Comparison of ENCODE assay signal across 12 cellular contexts in the genomic region with DNA sequence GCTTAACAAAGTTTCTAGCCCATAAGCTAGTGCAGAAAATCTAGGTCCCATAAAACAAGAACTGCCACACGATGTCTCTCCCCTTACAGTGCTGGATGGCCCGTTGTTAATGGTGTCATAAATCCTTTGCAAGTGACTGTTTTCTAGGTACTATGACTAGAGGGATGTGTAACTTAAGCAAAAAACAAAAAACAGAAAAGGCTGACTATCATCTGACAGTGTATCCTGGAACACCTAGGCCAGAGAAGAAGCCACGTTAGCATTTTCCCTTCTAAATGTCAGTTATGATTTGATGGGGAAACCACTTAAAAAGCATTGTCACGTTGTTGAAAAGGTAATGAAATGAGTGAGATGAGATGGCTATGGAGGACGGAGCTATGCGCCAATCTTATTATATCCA. TPM values are rescaled to one million over a fixed set of nuclear protein-coding genes. Genes with fewer than 3 reads are reported as not detected.
DNase-seq lines count a peak whose midpoint lies in the region; ATAC-seq and TF ChIP-seq lines count a peak whose summit lies in the region.
"Had no signal": no experiment of that assay in that cellular context is flagged by ENCODE, and none has a peak within 500 bp of the region (broad histone marks: within the 10 kb centered on the region; RNA-seq: fewer than 3 reads in every experiment).

No MANE protein-coding gene starts in this region.

- in situ Hi-C loops in Panc1 (cut with HindIII; ENCODE audit: low pct_unique_long_range_greater_than_20kb, low sequenced_read_pairs), result no loop called here

- POLR2A ChIA-PET in Panc1 (lab: Charles Lee), result no interaction called here

- no peak for DNase-seq in activated T-cell treated with anti-CD3 and anti-CD28 coated beads, Interleukin-2, amount 50 U/mL, for 24 hours
- DNase-seq in activated T-cell treated with anti-CD3 and anti-CD28 coated beads for 4 hours, result no peak
- no peak for DNase-seq in Panc1 (ENCODE audit: low read depth, low spot score)
- DNase-seq in central memory CD8-positive, alpha-beta T cell (ENCODE audit: low spot score in 2 of 2), result no peak
- DNase-seq in stimulated activated naive CD8-positive, alpha-beta T cell treated with anti-CD3 and anti-CD28 coated beads, Interleukin-15, Interleukin-2, amounts not matched to agents 100 U/mL and 50 U/mL, for 24 hours, result no peak
- DNase-seq in germinal center (ENCODE audit: low spot score), result no peak
- DNase-seq in right lobe of liver, result no peak
- DNase-seq in superior temporal gyrus (ENCODE audit: extremely low spot score), result no peak
- DNase-seq: activated gamma-delta T cell, EL, NCI-H226, upper lobe of left lung had no signal

- no peaks in the 10 kb centered on the region for H3K27me3 Mint-ChIP-seq in activated T-cell treated with anti-CD3 and anti-CD28 coated beads, Interleukin-2, amount 50 U/mL, for 24 hours
- no peaks in the 10 kb centered on the region for H3K27me3 Mint-ChIP-seq in central memory CD8-positive, alpha-beta T cell

- intact Hi-C loops in Panc1 (cut with micrococcal nuclease; ENCODE audit: unreplicated experiment) (no loop called here), right lobe of liver (cut with DNase I) (no loop called here)

- H3K9me3 Mint-ChIP-seq in activated T-cell treated with anti-CD3 and anti-CD28 coated beads, Interleukin-2, amount 50 U/mL, for 24 hours, result no peaks in the 10 kb centered on the region
- no peaks in the 10 kb centered on the region for H3K9me3 Mint-ChIP-seq in central memory CD8-positive, alpha-beta T cell

- H3K9me3 ChIP-seq in Panc1 (ENCODE audit: control insufficient read depth, insufficient read depth, low read depth, low read length) (no peaks in the 10 kb centered on the region), right lobe of liver (no peaks in the 10 kb centered on the region)
- H3K9me3 ChIP-seq: upper lobe of left lung had no signal

- no peaks in the 10 kb centered on the region for H3K27me3 ChIP-seq in Panc1 (ENCODE audit: control insufficient read depth, insufficient read depth, low read length)
- H3K27me3 ChIP-seq in right lobe of liver, result no peaks in the 10 kb centered on the region
- H3K27me3 ChIP-seq: upper lobe of left lung had no signal

- 47% methylated on average over 6 of the region's 6 CpGs for WGBS in right lobe of liver (ENCODE audit: insufficient coverage, low coverage, low lambda C conversion rate, missing lambda C conversion rate)

- H3K4me1 ChIP-seq in Panc1 (ENCODE audit: control insufficient read depth, insufficient read depth, low read length), result peaks cover 47% of the 10 kb centered on the region
- peaks cover 0 to 5% (median 0%) of the 10 kb centered on the region in 4 donors for H3K4me1 ChIP-seq in right lobe of liver

- TF ChIP-seq POLR2A in right lobe of liver (IDR thresholded peaks at IDR 0.05), result no peak

- peak overlapping the region; percentile 96 for H3K27ac Mint-ChIP-seq in activated T-cell treated with anti-CD3 and anti-CD28 coated beads, Interleukin-2, amount 50 U/mL, for 24 hours
- peak overlapping the region; percentile 98 for H3K27ac Mint-ChIP-seq in central memory CD8-positive, alpha-beta T cell (ENCODE audit: low read depth)

- CTCF ChIA-PET in Panc1 (lab: Charles Lee), result no interaction called here

- H3K27ac ChIP-seq in Panc1 (ENCODE audit: low read length) (peak overlapping the region; percentile 70; the same call in 1 of the 2 replicates), right lobe of liver (no peak overlapping the region)

- ATAC-seq in Panc1 (no peak), right lobe of liver (no peak)
- ATAC-seq in central memory CD8-positive, alpha-beta T cell (replicated peaks; ENCODE audit: extremely low read depth, poor library complexity, severe bottlenecking), result no peak
- ATAC-seq in stimulated activated naive CD8-positive, alpha-beta T cell treated with anti-CD3 and anti-CD28 coated beads, Interleukin-15, Interleukin-2, amounts not matched to agents 100 U/mL and 50 U/mL, for 24 hours, result peak; percentile 66

- H3K4me1 Mint-ChIP-seq in activated T-cell treated with anti-CD3 and anti-CD28 coated beads, Interleukin-2, amount 50 U/mL, for 24 hours (ENCODE audit: low read depth), result peaks cover 86% of the 10 kb centered on the region
- H3K4me1 Mint-ChIP-seq in central memory CD8-positive, alpha-beta T cell, result peaks cover 77% of the 10 kb centered on the region

- peaks cover 47% of the 10 kb centered on the region for H3K36me3 Mint-ChIP-seq in activated T-cell treated with anti-CD3 and anti-CD28 coated beads, Interleukin-2, amount 50 U/mL, for 24 hours (ENCODE audit: low read depth)
- H3K36me3 Mint-ChIP-seq in central memory CD8-positive, alpha-beta T cell (ENCODE audit: insufficient read depth), result peaks cover 52% of the 10 kb centered on the region

- BruUV-seq in Panc1 (replicated peaks; lab: Mats Ljungman, UMichigan), result no TSS peak

- TF ChIP-seq CTCF in Panc1 (IDR thresholded peaks at IDR 0.05) (no peak), right lobe of liver (IDR thresholded peaks at IDR 0.05) (no peak)

- H3K4me3 Mint-ChIP-seq in activated T-cell treated with anti-CD3 and anti-CD28 coated beads, Interleukin-2, amount 50 U/mL, for 24 hours, result peak overlapping the region; percentile 76
- H3K4me3 Mint-ChIP-seq in central memory CD8-positive, alpha-beta T cell, result peak overlapping the region; percentile 93

- no peaks in the 10 kb centered on the region for H3K36me3 ChIP-seq in Panc1 (ENCODE audit: control insufficient read depth, insufficient read depth, low read length)
- no peaks in the 10 kb centered on the region for H3K36me3 ChIP-seq in right lobe of liver

- H3K4me3 ChIP-seq in Panc1 (ENCODE audit: low read depth in 2 of 2, low read length in 2 of 2) (no peak overlapping the region), right lobe of liver (no peak overlapping the region)

RNA-seq across cellular contexts. Expression of a gene that starts 2.4 kb away (rescaled TPM):
- 34.8 TPM for total RNA-seq in Panc1 (2021; ENCODE audit: unreplicated experiment)
- 18.4 TPM for polyA plus RNA-seq in Panc1 (2012; ENCODE audit: insufficient read length)
- 10 to 100 TPM in 5 of 6 experiments, 1 to 10 TPM in 1; 8.8 to 14.8 (median 11.5) TPM for total RNA-seq in right lobe of liver
